ENCODE assay signal across 11 cellular contexts in genomic region chr5:172722309-172722815, GRCh38. TPM values are rescaled to one million over a fixed set of nuclear protein-coding genes. Genes with fewer than 3 reads are reported as not detected.
A peak's percentile ranks its signal among the peaks of the same experiment; 100 is the strongest.
DNase-seq lines count a peak whose midpoint lies in the region; TF ChIP-seq lines count a peak whose summit lies in the region.
"Had no signal": no experiment of that assay in that cellular context is flagged by ENCODE, and none has a peak within 500 bp of the region (broad histone marks: within the 10 kb centered on the region; RNA-seq: fewer than 3 reads in every experiment).

No MANE protein-coding gene starts in this region.

- no peak overlapping the region for H2AFZ ChIP-seq in smooth muscle cell (ENCODE audit: low read depth)

- DNase-seq in activated effector memory CD4-positive, alpha-beta T cell treated with Interleukin-2 at 50 U/mL for 16 hours = peak; percentile 24
- DNase-seq in activated effector memory CD4-positive, alpha-beta T cell treated with anti-CD3 and anti-CD28 coated beads, Interleukin-2, amount 50 U/mL, for 16 hours = no peak
- peak; percentile 35 for DNase-seq in activated gamma-delta T cell treated with anti-CD3 and anti-CD28 coated beads, Interleukin-2, amount 50 U/mL, for 16 hours (ENCODE audit: low read depth)
- DNase-seq in right atrium auricular region (ENCODE audit: low spot score) (no peak), stomach (no peak), DMS 273 treated with DMSO at 0.1 percent for 48 hours (lab: John Stamatoyannopoulos, UW) (no peak), smooth muscle cell (lab: John Stamatoyannopoulos, UW; ENCODE audit: unreplicated experiment) (no peak), NCI-H526 treated with DMSO at 0.1 percent for 48 hours (lab: John Stamatoyannopoulos, UW) (no peak)
- DNase-seq: activated naive CD4-positive, alpha-beta T cell treated with anti-CD3 and anti-CD28 coated beads, Interleukin-2, amount 50 U/mL, for 16 hours; NCI-H1048 had no signal

- H3K4me2 ChIP-seq in smooth muscle cell = no peak overlapping the region

- H3K4me1 ChIP-seq in right atrium auricular region = peaks cover 0 to 37% of the 10 kb centered on the region in 2 donors
- peaks cover 9 to 19% (median 12%) of the 10 kb centered on the region in 4 donors for H3K4me1 ChIP-seq in stomach
- H3K4me1 ChIP-seq in smooth muscle cell (ENCODE audit: low read depth) = no peaks in the 10 kb centered on the region

- no peak for TF ChIP-seq CTCF in right atrium auricular region (IDR thresholded peaks at IDR 0.05)
- no peak for TF ChIP-seq CTCF in stomach (IDR thresholded peaks at IDR 0.05)
- TF ChIP-seq CTCF in smooth muscle cell (IDR thresholded peaks at IDR 0.05; ENCODE audit: borderline replicate concordance, insufficient read depth, poor library complexity, severe bottlenecking) = no peak

- H3K36me3 ChIP-seq in right atrium auricular region = no peaks in the 10 kb centered on the region
- H3K36me3 ChIP-seq in stomach = no peaks in the 10 kb centered on the region
- H3K36me3 ChIP-seq in smooth muscle cell (ENCODE audit: low read depth) = no peaks in the 10 kb centered on the region
- H3K36me3 ChIP-seq: upper lobe of left lung had no signal

- H3K9ac ChIP-seq in smooth muscle cell (ENCODE audit: low read depth) = no peak overlapping the region

- TF ChIP-seq POLR2A in stomach (IDR thresholded peaks at IDR 0.05) = no peak

- WGBS in stomach, 5 donors = 54 to 64% (median 58%) methylated on average over 12 of the region's 12 CpGs
- 63% methylated on average over 12 of the region's 12 CpGs for WGBS in smooth muscle cell (ENCODE audit: low lambda C conversion rate)

- peak overlapping the region; percentile 17 to 57 for H3K27ac ChIP-seq in right atrium auricular region
- peak overlapping the region in 3 of 5 donors; percentile 13 to 75 (median 44) for H3K27ac ChIP-seq in stomach
- H3K27ac ChIP-seq in smooth muscle cell (ENCODE audit: low read depth) = no peak overlapping the region

- no peaks in the 10 kb centered on the region for H3K79me2 ChIP-seq in smooth muscle cell (ENCODE audit: low read depth)

- H3F3A ChIP-seq in smooth muscle cell (ENCODE audit: low read depth) = no peaks in the 10 kb centered on the region

- H3K4me3 ChIP-seq in right atrium auricular region (no peak overlapping the region), stomach (no peak overlapping the region), smooth muscle cell (no peak overlapping the region)
- H3K4me3 ChIP-seq: upper lobe of left lung had no signal

- H3K27me3 ChIP-seq in right atrium auricular region (no peaks in the 10 kb centered on the region), stomach (no peaks in the 10 kb centered on the region), smooth muscle cell (ENCODE audit: low read depth) (peaks cover 4% of the 10 kb centered on the region)
- H3K27me3 ChIP-seq: upper lobe of left lung had no signal

- no peaks in the 10 kb centered on the region for H4K20me1 ChIP-seq in smooth muscle cell (ENCODE audit: low read depth)

- TF ChIP-seq EP300 in stomach (IDR thresholded peaks at IDR 0.05) = no peak

- intact Hi-C loops in stomach (cut with DNase I; ENCODE audit: low total_unique reads) = no loop called here

- H3K9me3 ChIP-seq in right atrium auricular region (no peaks in the 10 kb centered on the region), stomach (no peaks in the 10 kb centered on the region), smooth muscle cell (replicated peaks; ENCODE audit: low read depth) (no peaks in the 10 kb centered on the region)
- H3K9me3 ChIP-seq: upper lobe of left lung had no signal

RNA-seq across cellular contexts. Expression of gene DUSP1, which starts 48.6 kb away (rescaled TPM):
- total RNA-seq in right atrium auricular region (100 to 1,000 TPM; 804 to 819 TPM), stomach (100 to 1,000 TPM; 167 to 690 (median 553) TPM), smooth muscle cell (751 and 817 TPM in 2 replicates)
- polyA plus RNA-seq in stomach (100 to 1,000 TPM in 1 of 3 donors, 10 to 100 TPM in 2; 76.4 to 136 (median 81.9) TPM), smooth muscle cell (656 and 995 TPM in 2 replicates)

Comparison
In these comparisons a context has a peak if more than half of its experiments do, and no peak if none do; other contexts are left out.
1. DNase-seq: peak in activated effector memory CD4-positive, alpha-beta T cell treated with Interleukin-2 at 50 U/mL for 16 hours (single experiment) and activated gamma-delta T cell treated with anti-CD3 and anti-CD28 coated beads, Interleukin-2, amount 50 U/mL, for 16 hours (single experiment); none in activated effector memory CD4-positive, alpha-beta T cell treated with anti-CD3 and anti-CD28 coated beads, Interleukin-2, amount 50 U/mL, for 16 hours (single experiment), right atrium auricular region (single experiment), stomach (single experiment), DMS 273 treated with DMSO at 0.1 percent for 48 hours (single experiment), smooth muscle cell (single experiment) and NCI-H526 treated with DMSO at 0.1 percent for 48 hours (single experiment).